ENCODE assay signal across 11 cellular contexts in genomic region chr5:78367318-78367991, GRCh38. TPM values are rescaled to one million over a fixed set of nuclear protein-coding genes. Genes with fewer than 3 reads are reported as not detected.
DNase-seq lines count a peak whose midpoint lies in the region; ATAC-seq, FAIRE-seq and TF ChIP-seq lines count a peak whose summit lies in the region.
"Had no signal": no experiment of that assay in that cellular context is flagged by ENCODE, and none has a peak within 500 bp of the region (broad histone marks: within the 10 kb centered on the region; RNA-seq: fewer than 3 reads in every experiment).

No MANE protein-coding gene starts in this region.

- TF ChIP-seq POLR2A in GM12891 (IDR thresholded peaks at IDR 0.05; ENCODE audit: low read depth, low read length) (no peak), GM12878 (IDR thresholded peaks at IDR 0.05; ENCODE audit: low read depth, low read length) (no peak)

- H3K27me3 ChIP-seq in GM12878 (replicated peaks in 1 of 2; ENCODE audit: control insufficient read depth in 2 of 2, insufficient read depth in 2 of 2, low read length in 1 of 2) (no peaks in the 10 kb centered on the region), dorsolateral prefrontal cortex (no peaks in the 10 kb centered on the region)

- FAIRE-seq in GM12891 (lab: Jason Lieb, UNC): peak; percentile 86
- no peak for FAIRE-seq in GM12878 (lab: Jason Lieb, UNC)
- FAIRE-seq: kidney had no signal

- SMC1A ChIA-PET in GM12878 (lab: Charles Lee; ENCODE audit: uncharacterized antibody, unreplicated experiment): interaction anchor here (0.9 to 1.3 kb wide), 6 partner anchors 9 to 158 kb away, joined by 3 to 5 read pairs (median 4); no protein-coding TSS in a partner anchor

- H3K27ac ChIP-seq in GM12878 (ENCODE audit: control insufficient read depth, insufficient read depth) (no peak overlapping the region), dorsolateral prefrontal cortex (no peak overlapping the region)

- WGBS in GM12878 (ENCODE audit: insufficient coverage, insufficient replicate concordance, low lambda C conversion rate, missing lambda C conversion rate): 51% methylated on average over 6 of the region's 6 CpGs

- no peaks in the 10 kb centered on the region for H4K20me1 ChIP-seq in GM12878 (ENCODE audit: control insufficient read depth, insufficient read depth)

- no peak overlapping the region for H3K9ac ChIP-seq in GM12878 (ENCODE audit: control insufficient read depth, insufficient read depth, low read length)

- no peaks in the 10 kb centered on the region for H3K36me3 ChIP-seq in GM12878 (ENCODE audit: control insufficient read depth in 2 of 2, insufficient read depth in 2 of 2, low read length in 1 of 2)

- peak; percentile 1 for DNase-seq in COLO668 (lab: John Stamatoyannopoulos, UW; ENCODE audit: unreplicated experiment)
- no peak for DNase-seq in GM12891 (ENCODE audit: insufficient read length, low spot score)
- DNase-seq in NCI-H146 treated with DMSO at 0.1 percent for 48 hours (lab: John Stamatoyannopoulos, UW; ENCODE audit: unreplicated experiment): peak; percentile 57
- DNase-seq in GM12878 (ENCODE audit: low read depth, low spot score): no peak
- no peak for DNase-seq in GM03348 (ENCODE audit: low spot score)
- no peak for DNase-seq in activated CD8-positive, alpha-beta memory T cell treated with anti-CD3 and anti-CD28 coated beads, Interleukin-2, amount 50 U/mL, for 4 hours
- no peak for DNase-seq in dorsolateral prefrontal cortex
- DNase-seq: kidney, MV-4-11, posterior cingulate gyrus had no signal

- no peak overlapping the region for H3K4me3 ChIP-seq in GM12878
- H3K4me3 ChIP-seq in dorsolateral prefrontal cortex: no peak overlapping the region

- peak overlapping the region; percentile 60 for H2AFZ ChIP-seq in GM12878 (ENCODE audit: control insufficient read depth, low read depth, low read length)

- peaks cover 58% of the 10 kb centered on the region for H3K79me2 ChIP-seq in GM12878 (ENCODE audit: control insufficient read depth, insufficient read depth, low read length)

- TF ChIP-seq CTCF in GM12878 (IDR thresholded peaks at IDR 0.05 in 2 of 3, conservative IDR thresholded peaks at IDR 0.05 in 1 of 3; ENCODE audit: control insufficient read depth in 2 of 3, extremely low read depth in 1 of 3, insufficient read depth in 1 of 3, low read depth in 3 of 3, low read length in 3 of 3) (peak; percentile 8 to 41 (median 31); a peak in 3 of 6 replicates), dorsolateral prefrontal cortex (IDR thresholded peaks at IDR 0.05 in 54 of 56, conservative IDR thresholded peaks at IDR 0.05 in 2 of 56; ENCODE audit: low read depth in 1 of 56, partially characterized antibody in 56 of 56) (no peak)

- RAD21 ChIA-PET in GM12878 (lab: Charles Lee; ENCODE audit: unreplicated experiment): interaction anchor here (1.0 to 1.4 kb wide), 2 partner anchors 22 to 100 kb away, joined by 3 read pairs; no protein-coding TSS in a partner anchor

- POLR2A ChIA-PET in GM12878 (lab: Charles Lee): interaction anchor here (0.6 to 2.2 kb wide), 4 partner anchors 10 to 387 kb away, joined by 3 to 5 read pairs (median 4); no protein-coding TSS in a partner anchor

- peak overlapping the region; percentile 59; the same call in 1 of the 2 replicates for H3K4me2 ChIP-seq in GM12878 (ENCODE audit: control insufficient read depth, insufficient read depth)

- in situ Hi-C loops in GM12878 (cut with MboI): no loop called here

- peaks cover 14% of the 10 kb centered on the region for H3K4me1 ChIP-seq in GM12878 (ENCODE audit: control insufficient read depth, insufficient read depth, low read length)

- peak; percentile 84 for ATAC-seq in GM12878
- no peak for ATAC-seq in HG03571 (IDR thresholded peaks at IDR 0.05; ENCODE audit: unreplicated experiment)

- intact Hi-C loops in GM12878 (cut with micrococcal nuclease; ENCODE audit: unreplicated experiment): no loop called here
- intact Hi-C loops in dorsolateral prefrontal cortex (cut with DNase I): loop anchor here (10.0 kb wide), 3 partner anchors 137 to 597 kb away; no protein-coding TSS in a partner anchor

- no TSS peak for BruUV-seq in GM12878 (replicated peaks; lab: Mats Ljungman, UMichigan)

- TF ChIP-seq RAD21 in GM12878 (IDR thresholded peaks at IDR 0.05; ENCODE audit: insufficient read depth, low read depth, low read length): no peak

- no peak for TF ChIP-seq EP300 in GM12878 (IDR thresholded peaks at IDR 0.05; ENCODE audit: borderline replicate concordance in 1 of 2, control insufficient read depth in 1 of 2, low read depth in 2 of 2, low read length in 2 of 2)

- H3K9me3 ChIP-seq in GM12878 (replicated peaks; ENCODE audit: control insufficient read depth, insufficient read depth, low read length): no peaks in the 10 kb centered on the region

- CTCF ChIA-PET in GM12878 (lab: Yijun Ruan, JAX): interaction anchor here (0.9 to 1.7 kb wide), 5 partner anchors 11 to 170 kb away, joined by 3 read pairs; partner anchors contain the start of gene AP3B1

TF ChIP-seq in GM12891, 5 proteins besides CTCF, POLR2A, EP300 and RAD21:
- TF ChIP-seq SPI1 (IDR thresholded peaks at IDR 0.05; ENCODE audit: low read depth, low read length) (no peak), PAX5 (IDR thresholded peaks at IDR 0.05; ENCODE audit: insufficient read depth, low read length, severe bottlenecking) (no peak), POLR2AphosphoS5 (IDR thresholded peaks at IDR 0.05; ENCODE audit: low read depth, low read length) (no peak), POU2F2 (IDR thresholded peaks at IDR 0.05; ENCODE audit: low read depth, low read length) (no peak), TAF1 (IDR thresholded peaks at IDR 0.05; ENCODE audit: low read depth, low read length) (no peak)

TF ChIP-seq in GM12878, 131 proteins besides CTCF, POLR2A, EP300 and RAD21 (continues in another document):
- peak; percentile 70; the same call in 1 of the 2 replicates for TF ChIP-seq IRF4 (IDR thresholded peaks at IDR 0.05; ENCODE audit: low read depth, low read length)
- peak; percentile 24; the same call in 1 of the 2 replicates for TF ChIP-seq YY1 (IDR thresholded peaks at IDR 0.05; ENCODE audit: low read depth, low read length)
- no peak for TF ChIP-seq ATF7 (IDR thresholded peaks at IDR 0.05; ENCODE audit: low read depth)
- TF ChIP-seq TCF12 (IDR thresholded peaks at IDR 0.05; ENCODE audit: low read depth, low read length): peak; percentile 58; the same call in 1 of the 2 replicates
- no peak for TF ChIP-seq SMC3 (IDR thresholded peaks at IDR 0.05; ENCODE audit: borderline replicate concordance, low read length)
- TF ChIP-seq BHLHE40 (IDR thresholded peaks at IDR 0.05; ENCODE audit: borderline replicate concordance in 1 of 2, low read depth in 2 of 2, low read length in 1 of 2): peak; percentile 84 to 89
- 0 out of 2 replicates have a peak, but pooled peaks have one; percentile 21 for TF ChIP-seq RAD51 (IDR thresholded peaks at IDR 0.05)

RNA-seq across cellular contexts. Expression of gene SCAMP1, which starts 7.0 kb away (rescaled TPM):
- polyA plus RNA-seq in GM12891 (2012; ENCODE audit: low read depth, missing spikeins): 5.0 TPM
- 44.5 and 47.9 TPM in 2 replicates for total RNA-seq in GM12878 (2013; cell fraction: nucleolus; rRNA removed)
- total RNA-seq in GM12878 (2014; rRNA removed) (16.5 and 18.1 TPM in 2 replicates), GM12878 (2014; rRNA removed; fragmentation: Illumina TruSeq; extraction: Trizol) (18.8 and 19.6 TPM in 2 replicates), GM12878 (2021) (20.9 and 22.0 TPM in 2 replicates), dorsolateral prefrontal cortex (100 to 1,000 TPM in 73 of 120 experiments, 10 to 100 TPM in 47; 54.8 to 153 (median 108) TPM)
- 3.3 TPM for polyA plus RNA-seq in GM12878 (2011; ENCODE audit: low read depth)
- polyA plus RNA-seq in GM12878 (2011; rRNA removed) (22.3 and 30.8 TPM in 2 replicates), GM12878 (2014; fragmentation: Illumina TruSeq; extraction: Trizol) (12.9 and 17.6 TPM in 2 replicates), GM12878 (2014; fragmentation: Nextera tagmentation; extraction: Ambion mirVana) (10 to 100 TPM in 1 of 2 experiments, 1 to 10 TPM in 1; 9.1 to 21.2 TPM), GM12878 (2014; rRNA removed) (6.4 and 6.5 TPM in 2 replicates), GM12878 (2016; fragmentation: Nextera tagmentation; extraction: Ambion mirVana) (10 to 100 TPM; 21.8 to 27.9 TPM)
- 9.9 and 11.8 TPM in 2 replicates for polyA plus RNA-seq in GM12878 (2011; cell fraction: cytosol; rRNA removed)
- 6.0 and 8.3 TPM in 2 replicates for polyA plus RNA-seq in GM12878 (2011; cell fraction: nucleus; rRNA removed)
- polyA plus RNA-seq in GM12878 (2012): 6.2 and 8.4 TPM in 2 replicates
- 33.5 and 48.1 TPM in 2 replicates for polyA minus RNA-seq in GM12878 (2011; rRNA and poly(A)+ RNA removed)
- 13.1 and 16.0 TPM in 2 replicates for polyA minus RNA-seq in GM12878 (2011; cell fraction: cytosol; rRNA and poly(A)+ RNA removed)
- polyA minus RNA-seq in GM12878 (2011; cell fraction: nucleus; rRNA and poly(A)+ RNA removed): 19.2 and 29.9 TPM in 2 replicates

Comparison
In these comparisons a context has a peak if more than half of its experiments do, and no peak if none do; other contexts are left out.
1. DNase-seq: peak in COLO668 (single experiment) and NCI-H146 treated with DMSO at 0.1 percent for 48 hours (single experiment); none in GM12891 (single experiment), GM12878 (single experiment), GM03348 (single experiment), activated CD8-positive, alpha-beta memory T cell treated with anti-CD3 and anti-CD28 coated beads, Interleukin-2, amount 50 U/mL, for 4 hours (single experiment) and dorsolateral prefrontal cortex (0 of 10).
2. CTCF ChIP-seq: peak in GM12878 (3 of 3); none in dorsolateral prefrontal cortex (0 of 56).